8 cellular contexts compared by ENCODE assay signal in genomic region chr6:3749991-3750323, GRCh38. TPM values are rescaled to one million over a fixed set of nuclear protein-coding genes. Genes with fewer than 3 reads are reported as not detected.
DNase-seq lines count a peak whose midpoint lies in the region; ATAC-seq and TF ChIP-seq lines count a peak whose summit lies in the region.

No MANE protein-coding gene starts in this region.

- H3K27me3 ChIP-seq in body of pancreas: no peaks in the 10 kb centered on the region
- H3K27me3 ChIP-seq in left lung: peaks cover 0 to 52% of the 10 kb centered on the region in 2 donors

- H3K27ac ChIP-seq in body of pancreas (peak overlapping the region; percentile 84 to 94 (median 90)), left lung (peak overlapping the region; percentile 92 to 98), substantia nigra (ENCODE audit: low read depth, low read length, poor library complexity, severe bottlenecking) (peak overlapping the region; percentile 74)

- CTCF ChIA-PET in activated naive CD4-positive, alpha-beta T cell treated with anti-CD3 and anti-CD28 coated beads for 36 hours (lab: Charles Lee): interaction anchor here (0.5 to 3.0 kb wide), 10 partner anchors 30 to 517 kb away, joined by 3 to 13 read pairs (median 3); partner anchors contain the start of gene FAM50B

- peaks cover 44% of the 10 kb centered on the region for H3K4me1 ChIP-seq in body of pancreas
- peaks cover 14 to 62% of the 10 kb centered on the region in 2 donors for H3K4me1 ChIP-seq in left lung

- H3K27ac Mint-ChIP-seq in activated naive CD4-positive, alpha-beta T cell treated with anti-CD3 and anti-CD28 coated beads for 36 hours: no peak overlapping the region

- H3K36me3 ChIP-seq in body of pancreas (replicated peaks in 1 of 2; ENCODE audit: insufficient read depth in 1 of 2, low read depth in 2 of 2) (no peaks in the 10 kb centered on the region), left lung (peaks cover 0 to 4% of the 10 kb centered on the region in 2 donors)

- peak overlapping the region in 1 of 2 donors; percentile 38 for H3K4me3 ChIP-seq in body of pancreas
- H3K4me3 ChIP-seq in left lung: peak overlapping the region; percentile 66 to 79

- H3K4me3 Mint-ChIP-seq in activated naive CD4-positive, alpha-beta T cell treated with anti-CD3 and anti-CD28 coated beads for 36 hours: peak overlapping the region; percentile 38

- H3K27me3 Mint-ChIP-seq in activated naive CD4-positive, alpha-beta T cell treated with anti-CD3 and anti-CD28 coated beads for 36 hours (ENCODE audit: low read depth): peaks cover 33% of the 10 kb centered on the region

- TF ChIP-seq CTCF in body of pancreas (IDR thresholded peaks at IDR 0.05) (no peak), left lung (IDR thresholded peaks at IDR 0.05) (no peak)

- H3K9me3 Mint-ChIP-seq in activated naive CD4-positive, alpha-beta T cell treated with anti-CD3 and anti-CD28 coated beads for 36 hours: no peaks in the 10 kb centered on the region

- no peak for DNase-seq in activated naive CD4-positive, alpha-beta T cell treated with anti-CD3 and anti-CD28 coated beads for 36 hours
- no peak for DNase-seq in activated naive CD4-positive, alpha-beta T cell (lab: John Stamatoyannopoulos, UW)
- DNase-seq in body of pancreas (peak; percentile 65 to 78 (median 76)), left lung (peak in 1 of 2 donors; percentile 52), substantia nigra (lab: John Stamatoyannopoulos, UW) (peak in 2 of 49 donors; percentile 40 to 51), cerebellum (ENCODE audit: low spot score) (no peak)

- H3K36me3 Mint-ChIP-seq in activated naive CD4-positive, alpha-beta T cell treated with anti-CD3 and anti-CD28 coated beads for 36 hours (ENCODE audit: low read depth): no peaks in the 10 kb centered on the region

- ATAC-seq in body of pancreas (peak; percentile 19), left lung (peak; percentile 0), GM21576 (IDR thresholded peaks at IDR 0.05; ENCODE audit: unreplicated experiment) (no peak), GM19023 (IDR thresholded peaks at IDR 0.05; ENCODE audit: unreplicated experiment) (no peak)

- peak in 2 of 3 donors; percentile 50 to 69 for TF ChIP-seq POLR2A in body of pancreas (IDR thresholded peaks at IDR 0.05)

- H3K4me1 Mint-ChIP-seq in activated naive CD4-positive, alpha-beta T cell treated with anti-CD3 and anti-CD28 coated beads for 36 hours (ENCODE audit: low read depth): no peaks in the 10 kb centered on the region

- H3K9me3 ChIP-seq in body of pancreas: no peaks in the 10 kb centered on the region
- no peaks in the 10 kb centered on the region for H3K9me3 ChIP-seq in left lung

- intact Hi-C loops in activated naive CD4-positive, alpha-beta T cell treated with anti-CD3 and anti-CD28 coated beads for 36 hours (cut with micrococcal nuclease): loop anchor here (5.0 kb wide), 1 partner anchor 1027 kb away; the partner anchor contains the start of gene CDYL
- intact Hi-C loops in body of pancreas (cut with DNase I): loop anchor here (5.0 kb wide), 2 partner anchors 137 to 182 kb away; no protein-coding TSS in a partner anchor
- intact Hi-C loops in left lung (cut with DNase I): loop anchor here in 1 of 2 donors (5.0 to 10.0 kb wide), 3 partner anchors 77 to 245 kb away; no protein-coding TSS in a partner anchor

- WGBS in body of pancreas, 2 donors: 35 to 39% methylated on average over 7 of the region's 7 CpGs

RNA-seq across cellular contexts. Expression of gene PXDC1, which starts 1.6 kb away (rescaled TPM):
- total RNA-seq in activated naive CD4-positive, alpha-beta T cell treated with anti-CD3 and anti-CD28 coated beads for 36 hours: under 1 TPM; 0.17 to 0.36 TPM
- 10 to 100 TPM; 30.9 to 35.6 TPM for total RNA-seq in body of pancreas
- 10 to 100 TPM; 49.9 to 50.8 TPM for total RNA-seq in left lung
- total RNA-seq in cerebellum: 17.6 TPM

Comparison
In these comparisons a context has a peak if more than half of its experiments do, and no peak if none do; other contexts are left out.
1. DNase-seq: peak in body of pancreas (4 of 4); none in activated naive CD4-positive, alpha-beta T cell treated with anti-CD3 and anti-CD28 coated beads for 36 hours (single experiment), activated naive CD4-positive, alpha-beta T cell (0 of 4) and cerebellum (single experiment).
2. ATAC-seq: peak in body of pancreas (single experiment) and left lung (single experiment); none in GM21576 (single experiment) and GM19023 (single experiment).
3. RNA of gene PXDC1, which starts 1.6 kb away (total RNA-seq): 49.9 to 50.8 TPM in left lung, 30.9 to 35.6 TPM in body of pancreas and 17.6 TPM in cerebellum (single experiment); 0.17 to 0.36 TPM in activated naive CD4-positive, alpha-beta T cell treated with anti-CD3 and anti-CD28 coated beads for 36 hours; every median in the first group is over 10 times any median in the second.
4. Peak in every context shown above with its lines, with median percentiles within 50 percentile points of each other: H3K27ac ChIP-seq.